18 cellular contexts compared by ENCODE assay signal in the genomic region with DNA sequence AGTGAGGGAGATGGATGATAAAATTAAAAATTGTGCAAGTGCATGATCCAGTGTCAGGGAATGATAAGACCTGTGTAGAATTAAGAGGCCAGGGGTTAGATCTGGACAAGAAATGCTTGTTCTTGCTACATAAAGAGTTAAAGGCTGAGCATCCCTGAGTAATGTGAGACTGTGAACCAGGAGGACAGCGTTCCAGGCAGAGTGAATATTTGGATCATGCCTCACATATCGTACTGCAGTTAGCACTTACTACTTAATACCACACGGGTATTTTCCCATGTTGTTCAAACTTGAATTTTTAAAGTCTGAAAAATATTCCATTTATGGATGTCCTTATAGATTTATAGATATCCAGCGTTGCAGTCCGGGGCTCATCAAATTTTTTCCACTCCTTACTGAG.
A peak's percentile ranks its signal among the peaks of the same experiment; 100 is the strongest.
DNase-seq lines count a peak whose midpoint lies in the region; ATAC-seq and TF ChIP-seq lines count a peak whose summit lies in the region.
"Had no signal": no experiment of that assay in that cellular context is flagged by ENCODE, and none has a peak within 500 bp of the region (broad histone marks: within the 10 kb centered on the region; RNA-seq: fewer than 3 reads in every experiment).

No MANE protein-coding gene starts in this region.

- H2BK20ac ChIP-seq in IMR-90 (ENCODE audit: low read depth, low read length), result no peak overlapping the region

- H3K79me2 ChIP-seq in osteoblast (ENCODE audit: insufficient read depth, low read length), result no peaks in the 10 kb centered on the region

- ATAC-seq in IMR-90 (ENCODE audit: low read depth) (peak; percentile 83), HG03108 (IDR thresholded peaks at IDR 0.05; ENCODE audit: unreplicated experiment) (no peak)
- ATAC-seq: CD8-positive, alpha-beta T cell; GM23338 had no signal

- H3K4me2 ChIP-seq in IMR-90 (ENCODE audit: low read depth, low read length) (no peak overlapping the region), osteoblast (ENCODE audit: insufficient read depth, low read length) (no peak overlapping the region)
- H3K4me2 ChIP-seq: BLaER1, GM23338 had no signal

- H2AFZ ChIP-seq in IMR-90 (replicated peaks; ENCODE audit: low read length, poor library complexity) (no peak overlapping the region), osteoblast (ENCODE audit: low read length) (no peak overlapping the region)
- H2AFZ ChIP-seq: GM23338 had no signal

- no peak overlapping the region for H2AK9ac ChIP-seq in IMR-90 (replicated peaks; ENCODE audit: low read depth, low read length, poor library complexity)

- in situ Hi-C loops in IMR-90 (cut with MboI; ENCODE audit: low sequenced_read_pairs), result no loop called here

- no peak overlapping the region for H4K91ac ChIP-seq in IMR-90 (ENCODE audit: insufficient read depth, low read depth, low read length)

- H3K9me1 ChIP-seq in IMR-90 (ENCODE audit: insufficient read depth, low read length), result no peaks in the 10 kb centered on the region; the same call in 1 of the 2 replicates

- no peak for TF ChIP-seq RAD21 in IMR-90 (IDR thresholded peaks at IDR 0.05; ENCODE audit: low read length)

- H4K8ac ChIP-seq in IMR-90 (ENCODE audit: low read depth in 2 of 2, low read length in 2 of 2), result no peak overlapping the region

- H3K18ac ChIP-seq in IMR-90 (ENCODE audit: low read depth, low read length), result no peak overlapping the region

- H3K4me1 ChIP-seq in IMR-90 (ENCODE audit: control insufficient read depth, insufficient read depth, low read length) (no peaks in the 10 kb centered on the region), osteoblast (ENCODE audit: insufficient read depth, low read length) (no peaks in the 10 kb centered on the region)
- H3K4me1 ChIP-seq: BLaER1 had no signal

- DNase-seq in AG20443 (ENCODE audit: low spot score) (peak; percentile 62), IMR-90 (peak; percentile 74), epithelial cell of esophagus (ENCODE audit: low read depth) (peak; percentile 9), osteoblast (ENCODE audit: insufficient read length, low spot score, missing footprints) (peak; percentile 29), NCI-H2196 treated with DMSO at 0.1 percent for 48 hours (lab: John Stamatoyannopoulos, UW; ENCODE audit: unreplicated experiment) (no peak), NCI-H345 treated with DMSO at 0.1 percent for 48 hours (lab: John Stamatoyannopoulos, UW; ENCODE audit: unreplicated experiment) (no peak), lower leg skin (ENCODE audit: low spot score in 2 of 2) (no peak)
- DNase-seq: CD8-positive, alpha-beta T cell; KBM-7; NCI-H1417 treated with DMSO at 0.1 percent for 48 hours; NCI-H2029; NCI-H2171; NCI-H774; RPMI8226; SIG-M5 had no signal

- no peak overlapping the region for H3K56ac ChIP-seq in IMR-90 (ENCODE audit: extremely low read depth, insufficient read depth, low read length)

- H3K79me1 ChIP-seq in IMR-90 (ENCODE audit: low read depth in 1 of 2, low read length in 2 of 2), result no peaks in the 10 kb centered on the region

- H3K23ac ChIP-seq in IMR-90 (ENCODE audit: low read depth, low read length), result no peak overlapping the region

- H3K4ac ChIP-seq in IMR-90 (ENCODE audit: low read depth, low read length), result no peak overlapping the region

- no peak overlapping the region for H3K27ac ChIP-seq in IMR-90 (ENCODE audit: insufficient read depth, low read length)
- H3K27ac ChIP-seq in osteoblast (ENCODE audit: low read depth, low read length), result no peak overlapping the region
- H3K27ac ChIP-seq: BLaER1 had no signal

- H2BK120ac ChIP-seq in IMR-90 (ENCODE audit: low read depth, low read length), result no peak overlapping the region

- H3K4me3 ChIP-seq in IMR-90 (ENCODE audit: insufficient read depth, low read depth, low read length), result no peak overlapping the region
- H3K4me3 ChIP-seq in epithelial cell of esophagus (ENCODE audit: low read length), result no peak overlapping the region
- H3K4me3 ChIP-seq in osteoblast (ENCODE audit: insufficient read depth, low read length), result no peak overlapping the region
- no peak overlapping the region for H3K4me3 ChIP-seq in lower leg skin (ENCODE audit: low read depth, poor library complexity, severe bottlenecking)
- H3K4me3 ChIP-seq: BLaER1, GM23338 had no signal

- POLR2A ChIA-PET in IMR-90 (lab: Charles Lee; ENCODE audit: unreplicated experiment), result no interaction called here

- TF ChIP-seq CTCF in IMR-90 (conservative IDR thresholded peaks at IDR 0.05; ENCODE audit: low read depth, low read length) (no peak), epithelial cell of esophagus (IDR thresholded peaks at IDR 0.05; ENCODE audit: insufficient read depth, low read depth, low read length, missing control alignments) (no peak), osteoblast (IDR thresholded peaks at IDR 0.05; ENCODE audit: extremely low read depth, low read depth, low read length) (no peak), lower leg skin (IDR thresholded peaks at IDR 0.05) (no peak)

- H3K9me3 ChIP-seq in IMR-90 (ENCODE audit: control insufficient read depth, insufficient read depth, low read length) (no peaks in the 10 kb centered on the region), osteoblast (ENCODE audit: low read depth, low read length) (no peaks in the 10 kb centered on the region)
- H3K9me3 ChIP-seq: BLaER1 had no signal

- H4K5ac ChIP-seq in IMR-90 (ENCODE audit: low read depth, low read length), result no peak overlapping the region

- no TSS peak for BruUV-seq in IMR-90 (replicated peaks; lab: Mats Ljungman, UMichigan)

- no peak overlapping the region for H2AK5ac ChIP-seq in IMR-90 (ENCODE audit: low read depth, low read length)

- H3K36me3 ChIP-seq in IMR-90 (ENCODE audit: control insufficient read depth, insufficient read depth, low read length) (no peaks in the 10 kb centered on the region), osteoblast (ENCODE audit: insufficient read depth, low read length) (no peaks in the 10 kb centered on the region)
- H3K36me3 ChIP-seq: BLaER1 had no signal

- intact Hi-C loops in IMR-90 (cut with micrococcal nuclease), result no loop called here
- intact Hi-C loops in lower leg skin (cut with DNase I; ENCODE audit: low total_unique reads), result no loop called here

- H3K9ac ChIP-seq in IMR-90 (ENCODE audit: low read depth, low read length), result no peak overlapping the region
- H3K9ac ChIP-seq: BLaER1 had no signal

- WGBS in IMR-90 (ENCODE audit: extremely low coverage in 2 of 2, insufficient read length in 1 of 2), 2 experiments, result no CpG with 5 or more reads among the region's 5 CpGs
- WGBS in lower leg skin, 2 donors, result 61 to 65% methylated on average over 5 of the region's 5 CpGs

- dilution Hi-C loops in IMR-90 (cut with HindIII; ENCODE audit: low sequenced_read_pairs, unreplicated experiment), result no loop called here

- H3K27me3 ChIP-seq in IMR-90 (ENCODE audit: control insufficient read depth, insufficient read depth, low read length), result no peaks in the 10 kb centered on the region
- no peaks in the 10 kb centered on the region for H3K27me3 ChIP-seq in osteoblast (ENCODE audit: insufficient read depth, low read length)
- H3K27me3 ChIP-seq: BLaER1 had no signal

- no peak overlapping the region for H2BK5ac ChIP-seq in IMR-90 (ENCODE audit: low read depth, low read length, poor library complexity, severe bottlenecking)

- CTCF ChIA-PET in IMR-90 (lab: Yijun Ruan, JAX), result no interaction called here

- no peak for TF ChIP-seq POLR2A in IMR-90 (IDR thresholded peaks at IDR 0.05; ENCODE audit: low read depth, low read length)
- TF ChIP-seq POLR2A in lower leg skin (IDR thresholded peaks at IDR 0.05), result no peak

- H4K20me1 ChIP-seq in IMR-90 (ENCODE audit: insufficient read depth, low read length), result no peaks in the 10 kb centered on the region
- no peaks in the 10 kb centered on the region for H4K20me1 ChIP-seq in osteoblast (ENCODE audit: insufficient read depth, low read length)
- H4K20me1 ChIP-seq: BLaER1 had no signal

- H2BK15ac ChIP-seq in IMR-90 (ENCODE audit: low read depth, low read length), result no peak overlapping the region

- 0 out of 2 replicates have a peak overlapping the region, but pooled peaks have one; percentile 42 for H3K14ac ChIP-seq in IMR-90 (replicated peaks; ENCODE audit: low read depth, low read length)

TF ChIP-seq in IMR-90, 13 proteins besides CTCF, POLR2A, EP300 and RAD21:
- TF ChIP-seq CEBPB (IDR thresholded peaks at IDR 0.05; ENCODE audit: low read depth, low read length), result no peak
- no peak for TF ChIP-seq CHD1 (IDR thresholded peaks at IDR 0.05; ENCODE audit: low read depth, low read length)
- TF ChIP-seq FOS (IDR thresholded peaks at IDR 0.05; ENCODE audit: low read depth, low read length), result no peak
- no peak for TF ChIP-seq BHLHE40 (IDR thresholded peaks at IDR 0.05; ENCODE audit: low read depth, low read length)
- TF ChIP-seq MXI1 (IDR thresholded peaks at IDR 0.05; ENCODE audit: borderline replicate concordance, low read depth, low read length), result no peak
- no peak for TF ChIP-seq MAFK (IDR thresholded peaks at IDR 0.05; ENCODE audit: low read depth, low read length)
- TF ChIP-seq NFE2L2 (IDR thresholded peaks at IDR 0.05; ENCODE audit: low read depth, low read length), result no peak
- TF ChIP-seq MAZ (IDR thresholded peaks at IDR 0.05; ENCODE audit: borderline replicate concordance, low read depth, low read length), result no peak
- TF ChIP-seq SMC3 (IDR thresholded peaks at IDR 0.05; ENCODE audit: low read depth, low read length), result no peak
- no peak for TF ChIP-seq ELK1 (IDR thresholded peaks at IDR 0.05; ENCODE audit: borderline replicate concordance, low read depth, low read length)
- TF ChIP-seq, protein P1, sequence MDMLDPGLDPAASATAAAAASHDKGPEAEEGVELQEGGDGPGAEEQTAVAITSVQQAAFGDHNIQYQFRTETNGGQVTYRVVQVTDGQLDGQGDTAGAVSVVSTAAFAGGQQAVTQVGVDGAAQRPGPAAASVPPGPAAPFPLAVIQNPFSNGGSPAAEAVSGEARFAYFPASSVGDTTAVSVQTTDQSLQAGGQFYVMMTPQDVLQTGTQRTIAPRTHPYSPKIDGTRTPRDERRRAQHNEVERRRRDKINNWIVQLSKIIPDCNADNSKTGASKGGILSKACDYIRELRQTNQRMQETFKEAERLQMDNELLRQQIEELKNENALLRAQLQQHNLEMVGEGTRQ (IDR thresholded peaks at IDR 0.05; ENCODE audit: low read depth, low read length), result no peak
- TF ChIP-seq RCOR1 (IDR thresholded peaks at IDR 0.05; ENCODE audit: insufficient replicate concordance, low read length), result no peak
- no peak for TF ChIP-seq RFX5 (IDR thresholded peaks at IDR 0.05; ENCODE audit: low read depth, low read length)

Comparison
In these comparisons a context has a peak if more than half of its experiments do, and no peak if none do; other contexts are left out.
1. DNase-seq: peak in AG20443 (single experiment), IMR-90 (single experiment), epithelial cell of esophagus (single experiment) and osteoblast (single experiment); none in NCI-H2196 treated with DMSO at 0.1 percent for 48 hours (single experiment), NCI-H345 treated with DMSO at 0.1 percent for 48 hours (single experiment) and lower leg skin (0 of 2).